ENCODE assay signal across 17 cellular contexts in the genomic region with DNA sequence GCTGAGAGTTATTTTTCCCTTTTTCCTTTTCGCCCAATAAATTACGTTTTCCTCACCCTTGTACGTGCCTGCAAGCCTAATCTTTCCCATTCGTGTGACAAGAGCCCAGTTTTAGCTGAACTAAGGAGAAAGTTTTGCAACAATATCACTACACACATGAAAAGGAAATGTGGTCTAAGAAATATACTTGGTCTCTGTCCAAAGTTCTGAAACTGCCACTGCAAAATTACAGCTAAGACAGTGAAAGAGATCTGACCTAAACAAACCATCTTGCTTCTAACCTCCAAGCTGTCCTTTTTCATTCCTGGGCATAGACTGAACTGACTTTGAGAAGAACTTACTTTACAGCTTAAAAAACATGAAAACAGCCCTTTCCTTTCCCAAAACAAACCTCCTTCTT.
DNase-seq lines count a peak whose midpoint lies in the region; ATAC-seq and TF ChIP-seq lines count a peak whose summit lies in the region.
"Had no signal": no experiment of that assay in that cellular context is flagged by ENCODE, and none has a peak within 500 bp of the region (broad histone marks: within the 10 kb centered on the region; RNA-seq: fewer than 3 reads in every experiment).

No MANE protein-coding gene starts in this region.

- TF ChIP-seq POLR2A in esophagus muscularis mucosa (IDR thresholded peaks at IDR 0.05; ENCODE audit: low read depth) = no peak

- TF ChIP-seq EP300 in esophagus muscularis mucosa (IDR thresholded peaks at IDR 0.05) = no peak

- in situ Hi-C loops in astrocyte of the cerebellum (cut with HindIII; ENCODE audit: low sequenced_read_pairs) = no loop called here

- DNase-seq in AML-193 (lab: John Stamatoyannopoulos, UW) (peak; percentile 15 to 18), HT1080 (ENCODE audit: low read depth) (peak; percentile 12), astrocyte of the cerebellum (ENCODE audit: low read depth) (peak; percentile 4), iPS-NIHi7 (ENCODE audit: extremely low spot score) (peak; percentile 10), esophagus muscularis mucosa (ENCODE audit: extremely low spot score) (no peak), NCI-H2081 treated with DMSO at 0.1 percent for 48 hours (lab: John Stamatoyannopoulos, UW) (no peak), NCI-H524 treated with DMSO at 0.1 percent for 48 hours (lab: John Stamatoyannopoulos, UW) (no peak)
- DNase-seq: activated CD8-positive, alpha-beta T cell treated with anti-CD3 and anti-CD28 coated beads, Interleukin-2, amount 10 ng/mL, durations not matched to agents 7 days and 5 days; activated effector memory CD4-positive, alpha-beta T cell treated with anti-CD3 and anti-CD28 coated beads, Interleukin-2, amount 50 U/mL, for 16 hours; C1 segment of cervical spinal cord; hippocampal formation; left ventricle myocardium inferior; natural killer cell; NCI-H2081; upper lobe of right lung had no signal

- ATAC-seq in HG03520 (IDR thresholded peaks at IDR 0.05; ENCODE audit: unreplicated experiment) = no peak
- ATAC-seq: activated CD8-positive, alpha-beta T cell treated with anti-CD3 and anti-CD28 coated beads, Interleukin-2, amount 10 ng/mL, durations not matched to agents 7 days and 5 days; natural killer cell; Right ventricle myocardium inferior; upper lobe of right lung had no signal

- intact Hi-C loops in esophagus muscularis mucosa (cut with DNase I) = no loop called here

- no peaks in the 10 kb centered on the region for H3K4me1 ChIP-seq in esophagus muscularis mucosa
- H3K4me1 ChIP-seq: left ventricle myocardium inferior, upper lobe of right lung had no signal

- no peak overlapping the region for H3K27ac ChIP-seq in esophagus muscularis mucosa (replicated peaks in 1 of 4)
- H3K27ac ChIP-seq: left ventricle myocardium inferior, upper lobe of right lung had no signal

- TF ChIP-seq CTCF in astrocyte of the cerebellum (IDR thresholded peaks at IDR 0.05; ENCODE audit: low read depth, low read length, missing control alignments) (no peak), esophagus muscularis mucosa (IDR thresholded peaks at IDR 0.05) (no peak)

- H3K36me3 ChIP-seq in esophagus muscularis mucosa = peaks cover 23 to 38% (median 29%) of the 10 kb centered on the region in 4 donors

- peaks cover 0 to 21% (median 11%) of the 10 kb centered on the region in 4 donors for H3K9me3 ChIP-seq in esophagus muscularis mucosa

- no peaks in the 10 kb centered on the region for H3K27me3 ChIP-seq in esophagus muscularis mucosa
- H3K27me3 ChIP-seq: upper lobe of right lung had no signal

- 89% methylated on average over 4 of the region's 4 CpGs for WGBS in esophagus muscularis mucosa

- no peak overlapping the region for H3K4me3 ChIP-seq in astrocyte of the cerebellum (ENCODE audit: low read depth, low read length)
- H3K4me3 ChIP-seq in esophagus muscularis mucosa = no peak overlapping the region
- H3K4me3 ChIP-seq: left ventricle myocardium inferior, upper lobe of right lung had no signal

Comparison
In these comparisons a context has a peak if more than half of its experiments do, and no peak if none do; other contexts are left out.
1. DNase-seq: peak in AML-193 (2 of 2), HT1080 (single experiment), astrocyte of the cerebellum (single experiment) and iPS-NIHi7 (single experiment); none in esophagus muscularis mucosa (single experiment), NCI-H2081 treated with DMSO at 0.1 percent for 48 hours (single experiment) and NCI-H524 treated with DMSO at 0.1 percent for 48 hours (single experiment).